In genomic region chr5:95734156-95734555, GRCh38 we compare ENCODE assay signal across 11 cellular contexts. TPM values are rescaled to one million over a fixed set of nuclear protein-coding genes. Genes with fewer than 3 reads are reported as not detected.
DNase-seq lines count a peak whose midpoint lies in the region; ATAC-seq and TF ChIP-seq lines count a peak whose summit lies in the region.
"Had no signal": no experiment of that assay in that cellular context is flagged by ENCODE, and none has a peak within 500 bp of the region (broad histone marks: within the 10 kb centered on the region; RNA-seq: fewer than 3 reads in every experiment).

No MANE protein-coding gene starts in this region.

- ATAC-seq in gastroesophageal sphincter (no peak), HG03159 (IDR thresholded peaks at IDR 0.05; ENCODE audit: unreplicated experiment) (no peak)
- no peak for ATAC-seq in stimulated activated memory B cell treated with anti-CD40 and anti-IgM and Interleukin-4, amounts not matched to agents 10 μg/mL and 1 μg/mL and 100 μg/mL, for 72 hours
- ATAC-seq: activated naive CD8-positive, alpha-beta T cell treated with anti-CD3 and anti-CD28 coated beads, Interleukin-2, amount 50 U/mL, for 24 hours had no signal

- H3K36me3 ChIP-seq in adipocyte (ENCODE audit: control insufficient read depth, insufficient read depth, low read length, severe bottlenecking) (peaks cover 30% of the 10 kb centered on the region), gastroesophageal sphincter (peaks cover 0 to 5% of the 10 kb centered on the region in 2 donors), trophoblast cell (ENCODE audit: control insufficient read depth in 1 of 2, insufficient read depth in 2 of 2, low read length in 2 of 2) (peaks cover 6 to 23% of the 10 kb centered on the region in 2 experiments)

- H3K27ac Mint-ChIP-seq in stimulated activated memory B cell treated with anti-CD40 and anti-IgM and Interleukin-4, amounts not matched to agents 10 μg/mL and 1 μg/mL and 100 μg/mL, for 72 hours, result no peak overlapping the region
- H3K27ac Mint-ChIP-seq: activated naive CD8-positive, alpha-beta T cell treated with anti-CD3 and anti-CD28 coated beads, Interleukin-2, amount 50 U/mL, for 24 hours had no signal

- TF ChIP-seq EP300 in gastroesophageal sphincter (IDR thresholded peaks at IDR 0.05), result no peak

- POLR2A ChIA-PET in AG04449 (lab: Yijun Ruan, JAX), result interaction anchor here (1.0 kb wide), 1 partner anchor 26 kb away, joined by 3 read pairs; no protein-coding TSS in a partner anchor

- H3K4ac ChIP-seq in trophoblast cell (ENCODE audit: low read depth, low read length), result no peak overlapping the region

- H3K36me3 Mint-ChIP-seq in stimulated activated memory B cell treated with anti-CD40 and anti-IgM and Interleukin-4, amounts not matched to agents 10 μg/mL and 1 μg/mL and 100 μg/mL, for 72 hours, result peaks cover 5% of the 10 kb centered on the region

- no peak for TF ChIP-seq POLR2A in gastroesophageal sphincter (IDR thresholded peaks at IDR 0.05)

- peaks cover 15% of the 10 kb centered on the region for H3K79me2 ChIP-seq in trophoblast cell (ENCODE audit: control insufficient read depth, insufficient read depth, low read length, poor library complexity)

- H3K79me1 ChIP-seq in trophoblast cell (ENCODE audit: low read length), result peaks cover 18% of the 10 kb centered on the region

- DNase-seq in AG04449 (ENCODE audit: low read depth, low spot score), result no peak
- no peak for DNase-seq in adipocyte (ENCODE audit: low read depth)
- no peak for DNase-seq in trophoblast cell
- DNase-seq in OCI-M2 (lab: John Stamatoyannopoulos, UW; ENCODE audit: unreplicated experiment), result no peak
- DNase-seq in NK-92 treated with Interleukin-12 subunit alpha and Interleukin-12 subunit beta, amount 100 ng/mL, for 24 hours (lab: John Stamatoyannopoulos, UW), result no peak
- DNase-seq: activated naive CD8-positive, alpha-beta T cell treated with anti-CD3 and anti-CD28 coated beads, Interleukin-2, amount 50 U/mL, for 24 hours; NCI-H510A treated with DMSO at 0.1 percent for 48 hours had no signal

- no peak overlapping the region for H4K8ac ChIP-seq in trophoblast cell (ENCODE audit: low read depth, low read length)

- H2AK5ac ChIP-seq in trophoblast cell (ENCODE audit: low read length), result no peak overlapping the region

- CTCF ChIA-PET in AG04449 (lab: Yijun Ruan, JAX), result interaction anchor here (0.7 to 6.0 kb wide), 10 partner anchors 9 to 90 kb away, joined by 3 to 49 read pairs (median 4); partner anchors contain the start of gene RFESD

- no peak overlapping the region for H2AFZ ChIP-seq in trophoblast cell (ENCODE audit: insufficient read depth, low read length, poor library complexity)

- H3K18ac ChIP-seq in trophoblast cell (ENCODE audit: low read length), result no peak overlapping the region

- WGBS in gastroesophageal sphincter (ENCODE audit: low coverage in 1 of 2), 2 donors, result 36 to 54% methylated on average over 2 of the region's 2 CpGs
- no CpG with 5 or more reads among the region's 2 CpGs for WGBS in trophoblast cell (ENCODE audit: extremely low coverage, insufficient coverage, insufficient read length)

- peaks cover 32% of the 10 kb centered on the region for H3K4me1 Mint-ChIP-seq in stimulated activated memory B cell treated with anti-CD40 and anti-IgM and Interleukin-4, amounts not matched to agents 10 μg/mL and 1 μg/mL and 100 μg/mL, for 72 hours

- no peak overlapping the region for H4K91ac ChIP-seq in trophoblast cell (ENCODE audit: low read depth, low read length)

- H3K9me3 Mint-ChIP-seq in stimulated activated memory B cell treated with anti-CD40 and anti-IgM and Interleukin-4, amounts not matched to agents 10 μg/mL and 1 μg/mL and 100 μg/mL, for 72 hours, result peaks cover 4% of the 10 kb centered on the region
- H3K9me3 Mint-ChIP-seq: activated naive CD8-positive, alpha-beta T cell treated with anti-CD3 and anti-CD28 coated beads, Interleukin-2, amount 50 U/mL, for 24 hours had no signal

- H4K12ac ChIP-seq in trophoblast cell (ENCODE audit: low read depth, low read length), result no peak overlapping the region

- no peak overlapping the region for H2BK120ac ChIP-seq in trophoblast cell (ENCODE audit: insufficient read depth, low read length, poor library complexity)

- no peak overlapping the region for H2BK5ac ChIP-seq in trophoblast cell (ENCODE audit: low read depth, low read length, poor library complexity)

- H3K4me3 Mint-ChIP-seq in stimulated activated memory B cell treated with anti-CD40 and anti-IgM and Interleukin-4, amounts not matched to agents 10 μg/mL and 1 μg/mL and 100 μg/mL, for 72 hours, result no peak overlapping the region
- H3K4me3 Mint-ChIP-seq: activated naive CD8-positive, alpha-beta T cell treated with anti-CD3 and anti-CD28 coated beads, Interleukin-2, amount 50 U/mL, for 24 hours had no signal

- no peak overlapping the region for H3K14ac ChIP-seq in trophoblast cell (ENCODE audit: low read length)

- H3K4me3 ChIP-seq in AG04449 (ENCODE audit: low read depth, low read length), result peak overlapping the region; percentile 4; the same call in 1 of the 2 replicates
- H3K4me3 ChIP-seq in adipocyte (ENCODE audit: low read length), result peak overlapping the region; percentile 99
- H3K4me3 ChIP-seq in gastroesophageal sphincter, result peak overlapping the region in 1 of 2 donors; percentile 83
- no peak overlapping the region for H3K4me3 ChIP-seq in trophoblast cell (ENCODE audit: low read depth, low read length)

- no peak overlapping the region for H3K23ac ChIP-seq in trophoblast cell (ENCODE audit: low read length)

- TF ChIP-seq CTCF in AG04449 (IDR thresholded peaks at IDR 0.05; ENCODE audit: insufficient read depth, low read length, missing control alignments), result no peak
- TF ChIP-seq CTCF in gastroesophageal sphincter (IDR thresholded peaks at IDR 0.05), result no peak

- no peak overlapping the region for H2BK12ac ChIP-seq in trophoblast cell (ENCODE audit: low read length)

- peak overlapping the region; percentile 99 for H3K9ac ChIP-seq in adipocyte (ENCODE audit: low read length)
- H3K9ac ChIP-seq in trophoblast cell (ENCODE audit: low read length), result no peak overlapping the region

- H3K27me3 Mint-ChIP-seq in stimulated activated memory B cell treated with anti-CD40 and anti-IgM and Interleukin-4, amounts not matched to agents 10 μg/mL and 1 μg/mL and 100 μg/mL, for 72 hours, result peaks cover 16% of the 10 kb centered on the region

- H3K27me3 ChIP-seq in adipocyte (replicated peaks; ENCODE audit: control insufficient read depth, insufficient read depth, low read length), result no peaks in the 10 kb centered on the region
- no peaks in the 10 kb centered on the region for H3K27me3 ChIP-seq in gastroesophageal sphincter
- no peaks in the 10 kb centered on the region for H3K27me3 ChIP-seq in trophoblast cell (ENCODE audit: insufficient read depth, low read length)

- H3K9me3 ChIP-seq in adipocyte (ENCODE audit: control insufficient read depth, low read length) (no peaks in the 10 kb centered on the region), gastroesophageal sphincter (no peaks in the 10 kb centered on the region), trophoblast cell (ENCODE audit: insufficient read depth, low read depth, low read length) (no peaks in the 10 kb centered on the region)

- peak overlapping the region; percentile 55 for H3K4me2 ChIP-seq in trophoblast cell (ENCODE audit: low read length)

- peaks cover 49% of the 10 kb centered on the region for H3K4me1 ChIP-seq in adipocyte (ENCODE audit: control insufficient read depth, insufficient read depth, low read length)
- peaks cover 2 to 71% (median 16%) of the 10 kb centered on the region in 3 donors for H3K4me1 ChIP-seq in gastroesophageal sphincter
- peaks cover 0 to 5% of the 10 kb centered on the region in 2 experiments for H3K4me1 ChIP-seq in trophoblast cell (ENCODE audit: control insufficient read depth in 1 of 2, insufficient read depth in 2 of 2, low read length in 2 of 2)

- H3K27ac ChIP-seq in gastroesophageal sphincter (peak overlapping the region; percentile 52 to 98 (median 82)), trophoblast cell (ENCODE audit: low read depth, low read length) (no peak overlapping the region)
- H3K27ac ChIP-seq: HL-60 had no signal

RNA-seq across cellular contexts. Expression of gene RHOBTB3, which starts 3.0 kb away (rescaled TPM):
- 100 to 1,000 TPM in 2 of 4 donors, 10 to 100 TPM in 2; 55.6 to 216 (median 135) TPM for total RNA-seq in gastroesophageal sphincter
- 333 and 351 TPM in 2 replicates for polyA plus RNA-seq in trophoblast cell (2013)

RNA-seq across cellular contexts. Expression of gene SPATA9, which starts 51.4 kb away (rescaled TPM):
- total RNA-seq in gastroesophageal sphincter, result under 1 TPM in 1 of 4 donors, not detected in 3; 0.27 TPM
- 0.50 and 0.51 TPM in 2 replicates for polyA plus RNA-seq in trophoblast cell (2013)
